ENCODE assay signal across 18 cellular contexts in genomic region chr3:101170047-101170771, GRCh38.
A peak's percentile ranks its signal among the peaks of the same experiment; 100 is the strongest.
DNase-seq lines count a peak whose midpoint lies in the region; ATAC-seq and TF ChIP-seq lines count a peak whose summit lies in the region.
"Had no signal": no experiment of that assay in that cellular context is flagged by ENCODE, and none has a peak within 500 bp of the region (broad histone marks: within the 10 kb centered on the region; RNA-seq: fewer than 3 reads in every experiment).

No MANE protein-coding gene starts in this region.

- H3K4me3 ChIP-seq in PC-9 (no peak overlapping the region), fibroblast of the aortic adventitia (ENCODE audit: low read depth, low read length) (no peak overlapping the region), suprapubic skin (no peak overlapping the region)
- H3K4me3 ChIP-seq: Peyer's patch had no signal

- no peak for TF ChIP-seq POLR2A in suprapubic skin (IDR thresholded peaks at IDR 0.05)

- TF ChIP-seq CTCF in PC-9 (conservative IDR thresholded peaks at IDR 0.05) (no peak), fibroblast of the aortic adventitia (IDR thresholded peaks at IDR 0.05; ENCODE audit: insufficient read depth, low read length) (no peak), suprapubic skin (IDR thresholded peaks at IDR 0.05) (no peak)

- H3K4me2 ChIP-seq in PC-9 = no peak overlapping the region

- CTCF ChIA-PET in PC-9 (lab: Charles Lee) = interaction anchor here (0.6 kb wide), 1 partner anchor 52 kb away, joined by 3 read pairs; no protein-coding TSS in a partner anchor

- H3K4me1 ChIP-seq in PC-9 (replicated peaks; ENCODE audit: insufficient read depth) (no peaks in the 10 kb centered on the region), suprapubic skin (no peaks in the 10 kb centered on the region)
- H3K4me1 ChIP-seq: Peyer's patch had no signal

- no TSS peak for BruUV-seq in PC-9 (replicated peaks; lab: Mats Ljungman, UMichigan)

- H3K9me3 ChIP-seq in PC-9 (ENCODE audit: insufficient read depth, low read depth) = peaks cover 5% of the 10 kb centered on the region; the same call in 1 of the 2 replicates
- H3K9me3 ChIP-seq in suprapubic skin = no peaks in the 10 kb centered on the region
- H3K9me3 ChIP-seq: neutrophil, Peyer's patch had no signal

- 73% methylated on average over 8 of the region's 8 CpGs for WGBS in suprapubic skin

- 0 out of 2 replicates have a peak, but pooled peaks cover 4% of the 10 kb centered on the region for H3K9me2 ChIP-seq in PC-9 (ENCODE audit: insufficient read depth)

- POLR2A ChIA-PET in PC-9 (lab: Charles Lee; ENCODE audit: unreplicated experiment) = no interaction called here

- no peaks in the 10 kb centered on the region for H3K27me3 ChIP-seq in PC-9 (ENCODE audit: insufficient read depth, low read depth)
- H3K27me3 ChIP-seq in suprapubic skin = no peaks in the 10 kb centered on the region
- H3K27me3 ChIP-seq: neutrophil, Peyer's patch had no signal

- no peaks in the 10 kb centered on the region for H3F3A ChIP-seq in PC-9 (ENCODE audit: insufficient read depth, low read depth)

- H3K79me2 ChIP-seq in PC-9 (ENCODE audit: low read depth) = no peaks in the 10 kb centered on the region

- H3K36me3 ChIP-seq in PC-9 (ENCODE audit: low read depth) = no peaks in the 10 kb centered on the region
- H3K36me3 ChIP-seq in suprapubic skin = no peaks in the 10 kb centered on the region
- H3K36me3 ChIP-seq: neutrophil, Peyer's patch had no signal

- intact Hi-C loops in PC-9 (cut with micrococcal nuclease; ENCODE audit: unreplicated experiment) = no loop called here
- intact Hi-C loops in sciatic nerve (cut with DNase I) = no loop called here

- DNase-seq in GM03348 (ENCODE audit: low spot score) = peak; percentile 16
- no peak for DNase-seq in PC-9
- peak; percentile 52 for DNase-seq in fibroblast of the aortic adventitia (ENCODE audit: low read depth)
- no peak for DNase-seq in sciatic nerve (ENCODE audit: low spot score)
- no peak for DNase-seq in suprapubic skin (ENCODE audit: low spot score in 2 of 2)
- no peak for DNase-seq in mesenteric fat pad (ENCODE audit: low spot score)
- no peak for DNase-seq in cerebellum (ENCODE audit: low spot score)
- DNase-seq: activated CD4-positive, alpha-beta memory T cell treated with anti-CD3 and anti-CD28 coated beads for 36 hours; cortex of kidney; DMS53; MV-4-11; NCI-H2081; NCI-H526; Peyer's patch; stimulated activated CD4-positive, alpha-beta T cell treated with anti-CD3 and anti-CD28 coated beads, Interleukin-4, amount 100 ng/mL, for 24 hours had no signal

- peak; percentile 36 for ATAC-seq in sciatic nerve
- ATAC-seq: HepG2 had no signal

- no peak for TF ChIP-seq EP300 in suprapubic skin (IDR thresholded peaks at IDR 0.05)

- peak overlapping the region; percentile 22; the same call in 1 of the 2 replicates for H2AFZ ChIP-seq in PC-9

- H3K27ac ChIP-seq in PC-9 (no peak overlapping the region), suprapubic skin (no peak overlapping the region)
- H3K27ac ChIP-seq: epithelial cell of prostate, neutrophil had no signal

- H4K20me1 ChIP-seq in PC-9 (ENCODE audit: insufficient read depth) = no peaks in the 10 kb centered on the region

Comparison
In these comparisons a context has a peak if more than half of its experiments do, and no peak if none do; other contexts are left out.
1. DNase-seq: peak in GM03348 (single experiment) and fibroblast of the aortic adventitia (single experiment); none in PC-9 (0 of 2), sciatic nerve (single experiment), suprapubic skin (0 of 2), mesenteric fat pad (single experiment) and cerebellum (single experiment).